In the genomic region with DNA sequence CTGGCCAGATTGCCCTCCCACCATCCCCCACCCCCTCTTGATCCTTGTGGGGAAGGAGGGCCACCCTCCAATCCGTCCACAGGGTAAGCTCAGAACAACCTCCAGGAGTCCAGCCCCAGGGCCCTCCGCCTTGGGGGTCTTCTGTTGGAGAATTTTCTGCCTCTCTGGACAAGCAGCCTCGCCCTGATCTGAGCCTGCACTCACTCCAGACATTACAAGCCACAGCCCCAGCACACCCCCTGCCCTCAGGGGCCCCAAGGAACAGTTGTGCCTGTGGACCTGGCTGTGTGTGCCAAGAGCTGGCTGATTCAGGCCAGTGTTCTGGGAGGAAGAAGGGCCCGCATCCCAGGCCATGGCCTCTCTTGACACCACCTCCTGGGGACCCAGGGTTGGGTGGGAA, we compare ENCODE assay signal across 10 cellular contexts. TPM values are rescaled to one million over a fixed set of nuclear protein-coding genes. Genes with fewer than 3 reads are reported as not detected.
A peak's percentile ranks its signal among the peaks of the same experiment; 100 is the strongest.
DNase-seq lines count a peak whose midpoint lies in the region; ATAC-seq and TF ChIP-seq lines count a peak whose summit lies in the region.
"Had no signal": no experiment of that assay in that cellular context is flagged by ENCODE, and none has a peak within 500 bp of the region (broad histone marks: within the 10 kb centered on the region; RNA-seq: fewer than 3 reads in every experiment).

No MANE protein-coding gene starts in this region.

- ATAC-seq in effector memory CD8-positive, alpha-beta T cell (replicated peaks) = no peak
- ATAC-seq in GM21360 (IDR thresholded peaks at IDR 0.05; ENCODE audit: unreplicated experiment) (no peak), HG02840 (IDR thresholded peaks at IDR 0.05; ENCODE audit: low FRiP score, unreplicated experiment) (no peak), GM19395 (IDR thresholded peaks at IDR 0.05; ENCODE audit: unreplicated experiment) (no peak)

- H3K9ac ChIP-seq in Loucy (ENCODE audit: low read depth, low read length, poor library complexity, severe bottlenecking) = peak overlapping the region; percentile 89

- no peaks in the 10 kb centered on the region for H3K9me3 ChIP-seq in CD4-positive, alpha-beta memory T cell (ENCODE audit: control insufficient read depth in 1 of 2, low read length in 2 of 2)
- no peaks in the 10 kb centered on the region for H3K9me3 ChIP-seq in Loucy (ENCODE audit: insufficient read depth, low read depth, low read length)
- H3K9me3 ChIP-seq: pancreas had no signal

- H3K36me3 ChIP-seq in CD4-positive, alpha-beta memory T cell (ENCODE audit: insufficient read depth, low read length) = no peaks in the 10 kb centered on the region
- no peaks in the 10 kb centered on the region for H3K36me3 ChIP-seq in Loucy (ENCODE audit: insufficient read depth, low read length)

- CTCF ChIA-PET in CD4-positive, alpha-beta memory T cell (lab: Charles Lee; ENCODE audit: partially characterized antibody) = no interaction called here

- H2AFZ ChIP-seq in Loucy (ENCODE audit: low read length) = no peak overlapping the region

- H3K27ac Mint-ChIP-seq in CD4-positive, alpha-beta memory T cell = peak overlapping the region in 4 of 7 donors; percentile 46 to 84 (median 72)
- peak overlapping the region in 1 of 2 donors; percentile 69 for H3K27ac Mint-ChIP-seq in effector memory CD8-positive, alpha-beta T cell
- H3K27ac Mint-ChIP-seq in nephron progenitor cell = no peak overlapping the region

- H3K4me2 ChIP-seq in Loucy (ENCODE audit: low read depth, low read length, poor library complexity, severe bottlenecking) = peak overlapping the region; percentile 85

- peaks cover 15% of the 10 kb centered on the region for H3K4me1 ChIP-seq in CD4-positive, alpha-beta memory T cell (ENCODE audit: insufficient read depth, low read length)
- peaks cover 8% of the 10 kb centered on the region for H3K4me1 ChIP-seq in Loucy (ENCODE audit: insufficient read depth, low read length, poor library complexity, severe bottlenecking)

- peaks cover 7 to 25% (median 19%) of the 10 kb centered on the region in 4 donors for H3K4me1 Mint-ChIP-seq in CD4-positive, alpha-beta memory T cell
- peaks cover 15 to 21% of the 10 kb centered on the region in 2 donors for H3K4me1 Mint-ChIP-seq in effector memory CD8-positive, alpha-beta T cell (ENCODE audit: low read depth in 2 of 2)
- peaks cover 51% of the 10 kb centered on the region for H3K4me1 Mint-ChIP-seq in nephron progenitor cell

- DNase-seq in CD4-positive, alpha-beta memory T cell = no peak
- DNase-seq in effector memory CD8-positive, alpha-beta T cell = no peak
- DNase-seq in nephron progenitor cell = no peak
- no peak for DNase-seq in C1 segment of cervical spinal cord (lab: John Stamatoyannopoulos, UW)
- DNase-seq: DND-41 had no signal

- H4K20me1 ChIP-seq in Loucy (ENCODE audit: insufficient read depth, low read length, poor library complexity, severe bottlenecking) = no peaks in the 10 kb centered on the region

- peaks cover 15% of the 10 kb centered on the region; the same call in 1 of the 2 replicates for H3K79me2 ChIP-seq in Loucy (ENCODE audit: insufficient read depth, low read length)

- no peaks in the 10 kb centered on the region for H3K9me2 ChIP-seq in Loucy (replicated peaks; ENCODE audit: low read depth, low read length)

- no peak overlapping the region for H3K4me3 ChIP-seq in CD4-positive, alpha-beta memory T cell (ENCODE audit: low read length in 2 of 2)
- H3K4me3 ChIP-seq in Loucy (ENCODE audit: low read length, poor library complexity, severe bottlenecking) = peak overlapping the region; percentile 78

- H3K27me3 Mint-ChIP-seq in CD4-positive, alpha-beta memory T cell = no peaks in the 10 kb centered on the region
- H3K27me3 Mint-ChIP-seq in effector memory CD8-positive, alpha-beta T cell = no peaks in the 10 kb centered on the region
- H3K27me3 Mint-ChIP-seq in nephron progenitor cell (ENCODE audit: low read depth, poor library complexity) = peaks cover 75% of the 10 kb centered on the region

- H3K4me3 Mint-ChIP-seq in CD4-positive, alpha-beta memory T cell = peak overlapping the region in 7 of 8 donors; percentile 35 to 81 (median 68)
- H3K4me3 Mint-ChIP-seq in effector memory CD8-positive, alpha-beta T cell = peak overlapping the region; percentile 84 to 92
- H3K4me3 Mint-ChIP-seq in nephron progenitor cell = peak overlapping the region; percentile 58

- POLR2A ChIA-PET in CD4-positive, alpha-beta memory T cell (lab: Charles Lee; ENCODE audit: partially characterized antibody) = no interaction called here

- H3K36me3 Mint-ChIP-seq in CD4-positive, alpha-beta memory T cell = peaks cover 0 to 12% of the 10 kb centered on the region in 2 donors
- H3K36me3 Mint-ChIP-seq in effector memory CD8-positive, alpha-beta T cell (ENCODE audit: insufficient read depth) = peaks cover 17% of the 10 kb centered on the region
- no peaks in the 10 kb centered on the region for H3K36me3 Mint-ChIP-seq in nephron progenitor cell (ENCODE audit: low read depth)

- H3K27me3 ChIP-seq in CD4-positive, alpha-beta memory T cell (ENCODE audit: insufficient read depth, low read length) = no peaks in the 10 kb centered on the region
- no peaks in the 10 kb centered on the region for H3K27me3 ChIP-seq in Loucy (ENCODE audit: insufficient read depth, low read length, poor library complexity, severe bottlenecking)

- H3K9me3 Mint-ChIP-seq in CD4-positive, alpha-beta memory T cell = no peaks in the 10 kb centered on the region
- no peaks in the 10 kb centered on the region for H3K9me3 Mint-ChIP-seq in effector memory CD8-positive, alpha-beta T cell
- no peaks in the 10 kb centered on the region for H3K9me3 Mint-ChIP-seq in nephron progenitor cell

- intact Hi-C loops in CD4-positive, alpha-beta memory T cell (cut with micrococcal nuclease) = no loop called here

- TF ChIP-seq CTCF in Loucy (conservative IDR thresholded peaks at IDR 0.05; ENCODE audit: low read length) = no peak
- TF ChIP-seq CTCF in nephron progenitor cell (IDR thresholded peaks at IDR 0.05) = no peak

- no peak overlapping the region for H3K27ac ChIP-seq in CD4-positive, alpha-beta memory T cell (ENCODE audit: low read depth, low read length)

- peaks cover 6% of the 10 kb centered on the region for H3F3A ChIP-seq in Loucy (ENCODE audit: low read depth)

RNA-seq across cellular contexts. Expression of gene ARHGAP27, which starts 0.5 kb away (rescaled TPM):
- total RNA-seq in CD4-positive, alpha-beta memory T cell = 100 to 1,000 TPM; 108 to 113 TPM
- polyA plus RNA-seq in CD4-positive, alpha-beta memory T cell = 10 to 100 TPM; 23.0 to 30.6 TPM

RNA-seq across cellular contexts. Expression of gene PLEKHM1, which starts 57.4 kb away (rescaled TPM):
- total RNA-seq in CD4-positive, alpha-beta memory T cell = 10 to 100 TPM; 82.9 to 92.5 TPM
- 10 to 100 TPM in 1 of 2 donors, 1 to 10 TPM in 1; 6.8 to 18.8 TPM for polyA plus RNA-seq in CD4-positive, alpha-beta memory T cell
